9 cellular contexts compared by ENCODE assay signal in genomic region chr4:17447675-17448298, GRCh38.
A peak's percentile ranks its signal among the peaks of the same experiment; 100 is the strongest.
DNase-seq lines count a peak whose midpoint lies in the region; ATAC-seq, FAIRE-seq and TF ChIP-seq lines count a peak whose summit lies in the region.
"Had no signal": no experiment of that assay in that cellular context is flagged by ENCODE, and none has a peak within 500 bp of the region (broad histone marks: within the 10 kb centered on the region; RNA-seq: fewer than 3 reads in every experiment).

No MANE protein-coding gene starts in this region.

- intact Hi-C loops in Caco-2 (cut with micrococcal nuclease; ENCODE audit: unreplicated experiment), result loop anchor here (1.0 to 2.0 kb wide), 5 partner anchors 100 to 1157 kb away; no protein-coding TSS in a partner anchor

- peak; percentile 58 to 76 for TF ChIP-seq CTCF in Caco-2 (IDR thresholded peaks at IDR 0.05; ENCODE audit: insufficient read depth in 1 of 2, low read depth in 1 of 2, low read length in 1 of 2, severe bottlenecking in 1 of 2, unreplicated experiment in 1 of 2)
- peak; percentile 41 to 57 (median 41) for TF ChIP-seq CTCF in tibial nerve (IDR thresholded peaks at IDR 0.05)

- H3K9me3 ChIP-seq in Caco-2 (no peaks in the 10 kb centered on the region), tibial nerve (peaks cover 0 to 18% (median 0%) of the 10 kb centered on the region in 4 donors)

- CTCF ChIA-PET in Caco-2 (lab: Charles Lee), result interaction anchor here (0.6 to 1.7 kb wide), 12 partner anchors 19 to 683 kb away, joined by 3 to 11 read pairs (median 4); no protein-coding TSS in a partner anchor

- H3K4me3 ChIP-seq in Caco-2 (ENCODE audit: low read depth, low read length) (no peak overlapping the region), tibial nerve (no peak overlapping the region)

- H3K36me3 ChIP-seq in Caco-2 (ENCODE audit: control insufficient read depth, insufficient read depth, low read length), result no peaks in the 10 kb centered on the region
- no peaks in the 10 kb centered on the region for H3K36me3 ChIP-seq in tibial nerve

- ATAC-seq in HG03159 (IDR thresholded peaks at IDR 0.05; ENCODE audit: unreplicated experiment), result peak; percentile 96
- peak; percentile 41 for ATAC-seq in naive B cell (ENCODE audit: low read depth in 2 of 2)

- peaks cover 18% of the 10 kb centered on the region for H3K27me3 Mint-ChIP-seq in Caco-2 (ENCODE audit: insufficient read depth, unreplicated experiment)
- H3K27me3 Mint-ChIP-seq in naive B cell, result peaks cover 8 to 21% (median 15%) of the 10 kb centered on the region in 3 donors
- H3K27me3 Mint-ChIP-seq: activated naive CD8-positive, alpha-beta T cell had no signal

- no peak for TF ChIP-seq POLR2A in erythroblast (IDR thresholded peaks at IDR 0.05; ENCODE audit: low read length)
- no peak for TF ChIP-seq POLR2A in tibial nerve (IDR thresholded peaks at IDR 0.05)

- DNase-seq in Caco-2, result peak; percentile 57 to 70
- DNase-seq in GM19239 (ENCODE audit: insufficient read length, low spot score), result peak; percentile 28
- peak; percentile 60 for DNase-seq in NCI-H460 (ENCODE audit: extremely low read depth, low read depth)
- DNase-seq in activated CD4-positive, alpha-beta T cell treated with anti-CD3 and anti-CD28 coated beads, Interleukin-2, amount 50 U/mL, for 4 hours, result peak; percentile 29 to 46
- DNase-seq in erythroblast (lab: John Stamatoyannopoulos, UW), result peak; percentile 51 to 73
- no peak for DNase-seq in naive B cell
- DNase-seq in tibial nerve (ENCODE audit: low spot score in 2 of 2), result peak in 1 of 2 donors; percentile 75

- H3K4me1 Mint-ChIP-seq in Caco-2 (ENCODE audit: low read depth, unreplicated experiment), result no peaks in the 10 kb centered on the region
- H3K4me1 Mint-ChIP-seq in naive B cell, result no peaks in the 10 kb centered on the region

- H3K27me3 ChIP-seq in Caco-2 (replicated peaks; ENCODE audit: control insufficient read depth, insufficient read depth, low read length) (no peaks in the 10 kb centered on the region), tibial nerve (no peaks in the 10 kb centered on the region)

- no peak overlapping the region for H3K27ac ChIP-seq in tibial nerve

- H3K4me3 Mint-ChIP-seq in Caco-2 (ENCODE audit: unreplicated experiment), result no peak overlapping the region
- no peak overlapping the region for H3K4me3 Mint-ChIP-seq in naive B cell
- H3K4me3 Mint-ChIP-seq: activated naive CD8-positive, alpha-beta T cell had no signal

- H3K9me3 Mint-ChIP-seq in Caco-2 (ENCODE audit: unreplicated experiment) (peaks cover 8% of the 10 kb centered on the region), naive B cell (peaks cover 4 to 29% (median 9%) of the 10 kb centered on the region in 7 donors)

- TF ChIP-seq EP300 in tibial nerve (IDR thresholded peaks at IDR 0.05), result no peak

- H3K4me1 ChIP-seq in Caco-2 (no peaks in the 10 kb centered on the region), tibial nerve (peaks cover 0 to 4% (median 0%) of the 10 kb centered on the region in 4 donors)

- POLR2A ChIA-PET in Caco-2 (lab: Charles Lee), result no interaction called here

- no peaks in the 10 kb centered on the region for H3K36me3 Mint-ChIP-seq in Caco-2 (ENCODE audit: insufficient read depth, unreplicated experiment)
- H3K36me3 Mint-ChIP-seq in naive B cell, result peaks cover 0 to 6% of the 10 kb centered on the region in 2 donors

- FAIRE-seq in GM19239 (lab: Jason Lieb, UNC), result no peak

- BruUV-seq in Caco-2 (replicated peaks; lab: Mats Ljungman, UMichigan), result no TSS peak

- H3K27ac Mint-ChIP-seq in Caco-2 (ENCODE audit: unreplicated experiment) (no peak overlapping the region), naive B cell (no peak overlapping the region)
- H3K27ac Mint-ChIP-seq: activated naive CD8-positive, alpha-beta T cell had no signal
